20 cellular contexts compared by ENCODE assay signal in genomic region chr13:113305208-113305607, GRCh38. TPM values are rescaled to one million over a fixed set of nuclear protein-coding genes. Genes with fewer than 3 reads are reported as not detected.
DNase-seq lines count a peak whose midpoint lies in the region; FAIRE-seq and TF ChIP-seq lines count a peak whose summit lies in the region.
"Had no signal": no experiment of that assay in that cellular context is flagged by ENCODE, and none has a peak within 500 bp of the region (broad histone marks: within the 10 kb centered on the region; RNA-seq: fewer than 3 reads in every experiment).

No MANE protein-coding gene starts in this region.

- peaks cover 7 to 8% of the 10 kb centered on the region in 2 experiments for H3K36me3 ChIP-seq in keratinocyte (ENCODE audit: control insufficient read depth in 2 of 2, extremely low read depth in 1 of 2, insufficient read depth in 2 of 2, low read length in 2 of 2)
- H3K36me3 ChIP-seq in endodermal cell (ENCODE audit: control insufficient read depth, insufficient read depth, low read length): peaks cover 24% of the 10 kb centered on the region

- no peak overlapping the region for H3K27ac Mint-ChIP-seq in endodermal cell
- H3K27ac Mint-ChIP-seq: activated T-cell treated with anti-CD3 and anti-CD28 coated beads, Interleukin-2, amount 50 U/mL, for 72 hours; GM23338 had no signal

- H3K27me3 Mint-ChIP-seq in endodermal cell (ENCODE audit: insufficient read depth): no peaks in the 10 kb centered on the region
- H3K27me3 Mint-ChIP-seq: stimulated activated naive B cell treated with anti-CD40 and anti-IgM and Interleukin-4, amounts not matched to agents 10 μg/mL and 1 μg/mL and 100 μg/mL, for 72 hours had no signal

- no peak overlapping the region for H3K4me3 Mint-ChIP-seq in endodermal cell
- H3K4me3 Mint-ChIP-seq: activated T-cell treated with anti-CD3 and anti-CD28 coated beads, Interleukin-2, amount 50 U/mL, for 72 hours; CD14-positive monocyte; GM23338; stimulated activated naive B cell treated with anti-CD40 and anti-IgM and Interleukin-4, amounts not matched to agents 10 μg/mL and 1 μg/mL and 100 μg/mL, for 72 hours had no signal

- H3K9me3 Mint-ChIP-seq in endodermal cell: no peaks in the 10 kb centered on the region
- H3K9me3 Mint-ChIP-seq: activated T-cell treated with anti-CD3 and anti-CD28 coated beads, Interleukin-2, amount 50 U/mL, for 72 hours; CD14-positive monocyte; GM23338; stimulated activated naive B cell treated with anti-CD40 and anti-IgM and Interleukin-4, amounts not matched to agents 10 μg/mL and 1 μg/mL and 100 μg/mL, for 72 hours had no signal

- H3K4me2 ChIP-seq in keratinocyte (ENCODE audit: control insufficient read depth, extremely low read depth, insufficient read depth, low read depth, low read length): peak overlapping the region; percentile 77
- H3K4me2 ChIP-seq: GM23338 had no signal

- peak; percentile 99 for FAIRE-seq in keratinocyte (lab: Jason Lieb, UNC)
- FAIRE-seq: HTR-8/SVneo had no signal

- no peak overlapping the region for H2AFZ ChIP-seq in keratinocyte (ENCODE audit: control insufficient read depth, low read length)
- H2AFZ ChIP-seq: GM23338 had no signal

- peak overlapping the region in 1 of 3 experiments; percentile 19 for H3K4me3 ChIP-seq in keratinocyte (ENCODE audit: control insufficient read depth in 2 of 3, extremely low read depth in 1 of 3, insufficient read depth in 2 of 3, low read depth in 1 of 3, low read length in 3 of 3)
- no peak overlapping the region for H3K4me3 ChIP-seq in endodermal cell (ENCODE audit: low read length)
- H3K4me3 ChIP-seq: cardiac muscle cell, GM23338, SJSA1 had no signal

- H3K4me1 ChIP-seq in keratinocyte (ENCODE audit: control insufficient read depth, extremely low read depth, insufficient read depth, low read length): peaks cover 18% of the 10 kb centered on the region
- H3K4me1 ChIP-seq in endodermal cell (ENCODE audit: control insufficient read depth, insufficient read depth, low read length): no peaks in the 10 kb centered on the region
- H3K4me1 ChIP-seq: SJSA1 had no signal

- H3K27ac ChIP-seq in keratinocyte (ENCODE audit: control insufficient read depth, insufficient read depth, low read length) (peak overlapping the region; percentile 43), endodermal cell (ENCODE audit: low read depth, low read length) (no peak overlapping the region)
- H3K27ac ChIP-seq: cardiac muscle cell, SJSA1 had no signal

- dilution Hi-C loops in keratinocyte (cut with MboI; ENCODE audit: extremely low pct_ligation_motif_present, low sequenced_read_pairs): no loop called here

- DNase-seq in AG08395 (ENCODE audit: low spot score) (peak; percentile 59), HCEC 1CT (peak; percentile 63), astrocyte of the hippocampus (ENCODE audit: low read depth, low spot score) (peak; percentile 82), keratinocyte (ENCODE audit: low read depth, low spot score) (peak; percentile 96), endodermal cell (no peak), NK-92 (lab: John Stamatoyannopoulos, UW; ENCODE audit: unreplicated experiment) (no peak)
- no peak for DNase-seq in effector CD8-positive, alpha-beta T cell (lab: John Stamatoyannopoulos, UW)
- DNase-seq in stimulated activated CD4-positive, alpha-beta T cell treated with anti-CD3 and anti-CD28 coated beads, Interleukin-4, amount 100 ng/mL, for 4 hours: no peak
- DNase-seq: activated T-cell treated with anti-CD3 and anti-CD28 coated beads, Interleukin-2, amount 50 U/mL, for 72 hours; foreskin melanocyte; NCI-H1048; NCI-H524; occipital lobe; stimulated activated CD4-positive, alpha-beta T cell treated with anti-CD3 and anti-CD28 coated beads, Interleukin-1b, Interleukin-23, amount 100 ng/mL, for 48 hours; stimulated activated naive B cell treated with anti-CD40 and anti-IgM and Interleukin-4, amounts not matched to agents 10 μg/mL and 1 μg/mL and 100 μg/mL, for 72 hours had no signal

- no peak overlapping the region for H3K9ac ChIP-seq in keratinocyte (ENCODE audit: control insufficient read depth, extremely low read depth, insufficient read depth, low read length)
- H3K9ac ChIP-seq in endodermal cell (ENCODE audit: extremely low read depth, low read length, poor library complexity, severe bottlenecking): no peak overlapping the region

- no peaks in the 10 kb centered on the region for H3K4me1 Mint-ChIP-seq in endodermal cell
- H3K4me1 Mint-ChIP-seq: CD14-positive monocyte, GM23338 had no signal

- TF ChIP-seq CTCF in keratinocyte (optimal IDR thresholded peaks at IDR 0.05 in 1 of 3, IDR thresholded peaks at IDR 0.05 in 1 of 3, conservative IDR thresholded peaks at IDR 0.05 in 1 of 3; ENCODE audit: extremely low read depth in 1 of 3, insufficient read depth in 2 of 3, low read length in 3 of 3): peak in 1 of 3 experiments; percentile 6
- TF ChIP-seq CTCF in endodermal cell (conservative IDR thresholded peaks at IDR 0.05): no peak

- 75 to 78% methylated on average over 5 to 7 of the region's 7 CpGs for WGBS in endodermal cell (ENCODE audit: insufficient coverage in 1 of 2, insufficient read length in 1 of 2), 2 experiments

- H3K9me1 ChIP-seq in keratinocyte (ENCODE audit: control insufficient read depth, extremely low read depth, insufficient read depth, low read length): peaks cover 6% of the 10 kb centered on the region

- H3K79me2 ChIP-seq in keratinocyte (ENCODE audit: control insufficient read depth, insufficient read depth, low read length): peaks cover 88% of the 10 kb centered on the region

- H4K20me1 ChIP-seq in keratinocyte (ENCODE audit: control insufficient read depth, extremely low read depth, insufficient read depth, low read length): peaks cover 26% of the 10 kb centered on the region

- H3K9me3 ChIP-seq in keratinocyte (ENCODE audit: control insufficient read depth, low read depth, low read length) (no peaks in the 10 kb centered on the region), endodermal cell (ENCODE audit: control insufficient read depth, low read length) (no peaks in the 10 kb centered on the region)
- H3K9me3 ChIP-seq: SJSA1 had no signal

- H3K27me3 ChIP-seq in keratinocyte (ENCODE audit: control insufficient read depth, extremely low read depth, insufficient read depth, low read length) (no peaks in the 10 kb centered on the region), endodermal cell (ENCODE audit: control insufficient read depth, insufficient read depth, low read length, poor library complexity, severe bottlenecking) (no peaks in the 10 kb centered on the region)
- H3K27me3 ChIP-seq: cardiac muscle cell, SJSA1 had no signal

- H3K36me3 Mint-ChIP-seq in endodermal cell (ENCODE audit: low read depth): peaks cover 22% of the 10 kb centered on the region

RNA-seq across cellular contexts. Expression of gene LAMP1, which starts 8.2 kb away (rescaled TPM):
- 202 to 251 TPM (median 232 TPM) in 3 replicates for polyA plus RNA-seq in keratinocyte
- polyA plus RNA-seq in keratinocyte (2011; ENCODE audit: low read depth): 126 TPM
- 129 and 132 TPM in 2 replicates for polyA plus RNA-seq in keratinocyte (2011; cell fraction: cytosol; rRNA removed)
- 514 and 524 TPM in 2 replicates for polyA plus RNA-seq in keratinocyte (2011; cell fraction: nucleus; rRNA removed)
- 268 and 311 TPM in 2 replicates for polyA plus RNA-seq in keratinocyte (2012; ENCODE audit: low replicate concordance)
- polyA minus RNA-seq in keratinocyte: 111 to 194 TPM (median 170 TPM) in 3 replicates
- 175 TPM for polyA minus RNA-seq in keratinocyte (2011; cell fraction: cytosol; rRNA and poly(A)+ RNA removed)
- polyA minus RNA-seq in keratinocyte (2011; cell fraction: nucleus; rRNA and poly(A)+ RNA removed): 272 and 353 TPM in 2 replicates
- total RNA-seq in endodermal cell: 100 to 1,000 TPM; 153 to 160 TPM
- 103 TPM for polyA plus RNA-seq in endodermal cell (2013, experiment 1 of 2)
- 95.8 TPM for polyA plus RNA-seq in endodermal cell (2013, experiment 2 of 2)

RNA-seq across cellular contexts. Expression of gene GRTP1, which starts 58.7 kb away (rescaled TPM):
- 2.8 to 5.2 TPM (median 2.8 TPM) in 3 replicates for polyA plus RNA-seq in keratinocyte
- polyA plus RNA-seq in keratinocyte (2011; ENCODE audit: low read depth): 2.2 TPM
- polyA plus RNA-seq in keratinocyte (2011; cell fraction: cytosol; rRNA removed): 2.8 and 2.9 TPM in 2 replicates
- 3.6 and 5.5 TPM in 2 replicates for polyA plus RNA-seq in keratinocyte (2011; cell fraction: nucleus; rRNA removed)
- 4.0 and 5.8 TPM in 2 replicates for polyA plus RNA-seq in keratinocyte (2012; ENCODE audit: low replicate concordance)
- 0.96 to 3.3 TPM (median 1.8 TPM) in 3 replicates for polyA minus RNA-seq in keratinocyte
- polyA minus RNA-seq in keratinocyte (2011; cell fraction: cytosol; rRNA and poly(A)+ RNA removed): 2.9 TPM
- polyA minus RNA-seq in keratinocyte (2011; cell fraction: nucleus; rRNA and poly(A)+ RNA removed): 1.2 and 1.9 TPM in 2 replicates
- 10 to 100 TPM; 31.4 to 35.1 TPM for total RNA-seq in endodermal cell
- polyA plus RNA-seq in endodermal cell (2013, experiment 1 of 2): 7.6 TPM
- polyA plus RNA-seq in endodermal cell (2013, experiment 2 of 2): 7.7 TPM
- polyA plus RNA-seq: CD14-positive monocyte had no signal

Comparison
In these comparisons a context has a peak if more than half of its experiments do, and no peak if none do; other contexts are left out.
1. DNase-seq: peak in AG08395 (single experiment), HCEC 1CT (single experiment), astrocyte of the hippocampus (single experiment) and keratinocyte (single experiment); none in endodermal cell (single experiment), effector CD8-positive, alpha-beta T cell (single experiment), NK-92 (single experiment) and stimulated activated CD4-positive, alpha-beta T cell treated with anti-CD3 and anti-CD28 coated beads, Interleukin-4, amount 100 ng/mL, for 4 hours (0 of 2).